ENCODE assay signal across 8 cellular contexts in genomic region chr1:109906160-109906838, GRCh38. TPM values are rescaled to one million over a fixed set of nuclear protein-coding genes. Genes with fewer than 3 reads are reported as not detected.
DNase-seq lines count a peak whose midpoint lies in the region; ATAC-seq and TF ChIP-seq lines count a peak whose summit lies in the region.

No MANE protein-coding gene starts in this region.

- DNase-seq in GM20000 (ENCODE audit: low spot score) (peak; percentile 86), DMS 273 treated with DMSO at 0.1 percent for 48 hours (lab: John Stamatoyannopoulos, UW) (no peak), NCI-H1436 treated with DMSO at 0.1 percent for 48 hours (lab: John Stamatoyannopoulos, UW) (no peak), ovary (no peak)
- peak; percentile 22 for DNase-seq in activated CD8-positive, alpha-beta memory T cell treated with anti-CD3 and anti-CD28 coated beads, Interleukin-2, amount 50 U/mL, for 1 hour (ENCODE audit: extremely low read depth)
- peak; percentile 69 for DNase-seq in stimulated activated CD4-positive, alpha-beta T cell treated with anti-CD3 and anti-CD28 coated beads, Interleukin-15, amount 100 ng/mL, for 24 hours

- peak overlapping the region; percentile 30 to 72 (median 54) for H3K4me2 ChIP-seq in BLaER1 treated with 17β-estradiol and CSF1 and Interleukin-3, amounts not matched to agents 10 nM and 100 nM

- no peak for TF ChIP-seq CTCF in GM20000 (IDR thresholded peaks at IDR 0.05; ENCODE audit: extremely low read depth, missing control alignments)
- TF ChIP-seq CTCF in ovary (IDR thresholded peaks at IDR 0.05) = no peak

- peak; percentile 86 for ATAC-seq in HG03571 (IDR thresholded peaks at IDR 0.05; ENCODE audit: unreplicated experiment)

- TF ChIP-seq EP300 in ovary (IDR thresholded peaks at IDR 0.05) = no peak

- H3K4me3 ChIP-seq in BLaER1 treated with 17β-estradiol and CSF1 and Interleukin-3, amounts not matched to agents 10 nM and 100 nM = no peak overlapping the region
- H3K4me3 ChIP-seq in ovary = no peak overlapping the region

- peaks cover 0 to 4% (median 0%) of the 10 kb centered on the region in 11 experiments; a peak in 1 of 22 replicates for H4K20me1 ChIP-seq in BLaER1 treated with 17β-estradiol and CSF1 and Interleukin-3, amounts not matched to agents 10 nM and 100 nM

- peaks cover 15 to 27% (median 20%) of the 10 kb centered on the region in 11 experiments for H3K27me3 ChIP-seq in BLaER1 treated with 17β-estradiol and CSF1 and Interleukin-3, amounts not matched to agents 10 nM and 100 nM
- H3K27me3 ChIP-seq in ovary = no peaks in the 10 kb centered on the region

- no peak overlapping the region for H3K9ac ChIP-seq in BLaER1 treated with 17β-estradiol and CSF1 and Interleukin-3, amounts not matched to agents 10 nM and 100 nM

- TF ChIP-seq POLR2A in ovary (IDR thresholded peaks at IDR 0.05) = no peak

- H3K9me3 ChIP-seq in BLaER1 treated with 17β-estradiol and CSF1 and Interleukin-3, amounts not matched to agents 10 nM and 100 nM (replicated peaks in 1 of 11) = no peaks in the 10 kb centered on the region
- H3K9me3 ChIP-seq in ovary = no peaks in the 10 kb centered on the region

- WGBS in ovary, 3 donors = 85 to 88% (median 88%) methylated on average over 7 of the region's 7 CpGs

- intact Hi-C loops in ovary (cut with DNase I) = no loop called here

- H3K4me1 ChIP-seq in BLaER1 treated with 17β-estradiol and CSF1 and Interleukin-3, amounts not matched to agents 10 nM and 100 nM = peaks cover 40 to 50% (median 45%) of the 10 kb centered on the region in 10 experiments
- no peaks in the 10 kb centered on the region for H3K4me1 ChIP-seq in ovary (ENCODE audit: insufficient read depth)

- no peaks in the 10 kb centered on the region for H3K36me3 ChIP-seq in BLaER1 treated with 17β-estradiol and CSF1 and Interleukin-3, amounts not matched to agents 10 nM and 100 nM
- no peaks in the 10 kb centered on the region for H3K36me3 ChIP-seq in ovary

- H3K27ac ChIP-seq in BLaER1 treated with 17β-estradiol and CSF1 and Interleukin-3, amounts not matched to agents 10 nM and 100 nM = peak overlapping the region in 6 of 11 experiments; percentile 3 to 30 (median 19); a peak in 4 of 22 replicates
- no peak overlapping the region for H3K27ac ChIP-seq in ovary

RNA-seq across cellular contexts. Expression of gene CSF1, which starts 4.3 kb away (rescaled TPM):
- 10 to 100 TPM; 24.2 to 57.6 (median 44.3) TPM for total RNA-seq in ovary
- 10 to 100 TPM; 13.1 to 48.6 TPM for polyA plus RNA-seq in ovary

Comparison
In these comparisons a context has a peak if more than half of its experiments do, and no peak if none do; other contexts are left out.
1. H3K27ac ChIP-seq: peak in BLaER1 treated with 17β-estradiol and CSF1 and Interleukin-3, amounts not matched to agents 10 nM and 100 nM (6 of 11); none in ovary (0 of 2).
2. DNase-seq: peak in GM20000 (single experiment), activated CD8-positive, alpha-beta memory T cell treated with anti-CD3 and anti-CD28 coated beads, Interleukin-2, amount 50 U/mL, for 1 hour (single experiment) and stimulated activated CD4-positive, alpha-beta T cell treated with anti-CD3 and anti-CD28 coated beads, Interleukin-15, amount 100 ng/mL, for 24 hours (single experiment); none in DMS 273 treated with DMSO at 0.1 percent for 48 hours (single experiment), NCI-H1436 treated with DMSO at 0.1 percent for 48 hours (single experiment) and ovary (0 of 5).